14 cellular contexts compared by ENCODE assay signal in the genomic region with DNA sequence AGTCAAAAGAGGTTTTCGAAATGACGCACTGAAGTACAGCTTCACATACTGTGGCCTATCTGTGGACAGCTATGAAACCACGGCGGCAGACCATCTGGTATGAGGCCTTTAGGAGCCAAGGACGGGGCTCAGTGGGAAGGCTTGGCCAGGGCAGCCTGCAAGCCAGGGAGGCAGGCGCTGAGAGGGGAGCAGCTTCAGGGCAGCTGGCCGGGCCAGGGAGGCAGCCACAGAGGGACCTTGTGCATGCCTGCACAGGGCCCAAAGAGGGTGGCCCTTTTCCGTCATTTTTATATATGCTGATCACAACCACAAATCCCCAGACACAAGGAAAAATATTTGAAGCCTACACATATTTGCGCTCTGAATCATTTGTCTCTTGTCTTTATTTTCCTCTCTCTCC. TPM values are rescaled to one million over a fixed set of nuclear protein-coding genes. Genes with fewer than 3 reads are reported as not detected.
DNase-seq lines count a peak whose midpoint lies in the region; ATAC-seq and TF ChIP-seq lines count a peak whose summit lies in the region.
"Had no signal": no experiment of that assay in that cellular context is flagged by ENCODE, and none has a peak within 500 bp of the region (broad histone marks: within the 10 kb centered on the region; RNA-seq: fewer than 3 reads in every experiment).

No MANE protein-coding gene starts in this region.

- H3K9ac ChIP-seq in H9 (ENCODE audit: extremely low read depth, insufficient read length, low read length): no peak overlapping the region
- H3K9ac ChIP-seq: parathyroid adenoma had no signal

- no peak overlapping the region for H3K56ac ChIP-seq in H9 (ENCODE audit: insufficient read length, low read depth, low read length)

- no peaks in the 10 kb centered on the region for H4K20me1 ChIP-seq in H9 (ENCODE audit: control insufficient read depth, insufficient read depth, insufficient read length)

- no peak overlapping the region for H3K14ac ChIP-seq in H9 (ENCODE audit: insufficient read depth, low read length)

- H3K79me2 ChIP-seq in H9 (ENCODE audit: insufficient read depth, low read length): peaks cover 16% of the 10 kb centered on the region; the same call in 1 of the 2 replicates
- H3K79me2 ChIP-seq: parathyroid adenoma had no signal

- in situ Hi-C loops in GM13977 (cut with MboI; ENCODE audit: low pct_unique_long_range_greater_than_20kb, low sequenced_read_pairs, unreplicated experiment): no loop called here

- no peak for DNase-seq in H9
- peak; percentile 80 for DNase-seq in brain pericyte (ENCODE audit: low read depth, low spot score)
- peak; percentile 78 for DNase-seq in cardiac septum (ENCODE audit: low spot score)
- DNase-seq in skeletal muscle cell (ENCODE audit: low read depth): peak; percentile 74
- DNase-seq in cerebellar cortex (ENCODE audit: low spot score): no peak
- DNase-seq in GM13977 (ENCODE audit: low spot score): no peak
- DNase-seq: activated gamma-delta T cell, BE2C, caudate nucleus, DMS153, SIG-M5 had no signal

- H3K27ac ChIP-seq in H9 (ENCODE audit: insufficient read length, low read depth, low read length): no peak overlapping the region
- H3K27ac ChIP-seq: parathyroid adenoma had no signal

- H3K27ac Mint-ChIP-seq in H9: peak overlapping the region in 1 of 3 experiments; percentile 25; a peak in 2 of 7 replicates

- no peak overlapping the region for H2AK5ac ChIP-seq in H9 (ENCODE audit: insufficient read length, low read length)

- no peak overlapping the region for H4K8ac ChIP-seq in H9 (replicated peaks; ENCODE audit: insufficient read length, low read depth, low read length)

- H2AFZ ChIP-seq in H9 (ENCODE audit: low read length): no peak overlapping the region
- H2AFZ ChIP-seq: parathyroid adenoma had no signal

- H3T11ph ChIP-seq in H9 (ENCODE audit: low read length): no peak overlapping the region

- H3K23me2 ChIP-seq in H9 (ENCODE audit: insufficient read length, low read depth, low read length, poor library complexity, severe bottlenecking): no peaks in the 10 kb centered on the region

- H3K79me1 ChIP-seq in H9 (ENCODE audit: insufficient read depth, low read depth, low read length, poor library complexity, severe bottlenecking): no peaks in the 10 kb centered on the region

- H2BK12ac ChIP-seq in H9 (ENCODE audit: insufficient read length, low read depth, low read length): no peak overlapping the region

- peaks cover 3% of the 10 kb centered on the region in 2 experiments; a peak in 3 of 5 replicates for H3K9me3 Mint-ChIP-seq in H9

- H2BK120ac ChIP-seq in H9 (ENCODE audit: low read depth, low read length, poor library complexity, severe bottlenecking): no peak overlapping the region

- TF ChIP-seq CTCF in H9 (conservative IDR thresholded peaks at IDR 0.05) (no peak), GM13977 (IDR thresholded peaks at IDR 0.05; ENCODE audit: extremely low read depth, insufficient read depth, missing control alignments) (no peak)

- no peak overlapping the region for H4K91ac ChIP-seq in H9 (ENCODE audit: insufficient read length, low read depth, low read length)

- WGBS in H9 (ENCODE audit: extremely low coverage, insufficient read length, low lambda C conversion rate): no CpG with 5 or more reads among the region's 9 CpGs

- H3K18ac ChIP-seq in H9 (ENCODE audit: insufficient read length, low read depth, low read length): peak overlapping the region; percentile 10

- H3K9me3 ChIP-seq in H9 (ENCODE audit: control insufficient read depth, low read depth, low read length): peaks cover 4% of the 10 kb centered on the region
- H3K9me3 ChIP-seq: BE2C had no signal

- H3K4me3 Mint-ChIP-seq in H9: no peak overlapping the region

- H2BK15ac ChIP-seq in H9 (ENCODE audit: low read depth, low read length): no peak overlapping the region

- H3K27me3 ChIP-seq in H9 (ENCODE audit: insufficient read depth, low read length): no peaks in the 10 kb centered on the region
- H3K27me3 ChIP-seq: BE2C had no signal

- intact Hi-C loops in cardiac septum (cut with DNase I): no loop called here

- no peak overlapping the region for H3K4me3 ChIP-seq in skeletal muscle cell (ENCODE audit: low read depth, low read length)

- H3K4me1 ChIP-seq in H9 (ENCODE audit: insufficient read depth, low read length): no peaks in the 10 kb centered on the region; the same call in 1 of the 2 replicates

- H3K23ac ChIP-seq in H9 (ENCODE audit: insufficient read length, low read depth, low read length): no peak overlapping the region

- ATAC-seq in HG03039 (IDR thresholded peaks at IDR 0.05; ENCODE audit: unreplicated experiment) (no peak), GM18520 (IDR thresholded peaks at IDR 0.05; ENCODE audit: unreplicated experiment) (no peak)

- no peak overlapping the region for H2BK5ac ChIP-seq in H9 (ENCODE audit: insufficient read length, low read length)

- no peak overlapping the region for H3K4ac ChIP-seq in H9 (ENCODE audit: low read depth, low read length)

- H4K5ac ChIP-seq in H9 (ENCODE audit: insufficient read length, low read depth, low read length): no peak overlapping the region

- H3K36me3 Mint-ChIP-seq in H9 (ENCODE audit: insufficient read depth in 1 of 3, low read depth in 3 of 3): peaks cover 16 to 37% (median 20%) of the 10 kb centered on the region in 3 experiments

- no peaks in the 10 kb centered on the region for H3K27me3 Mint-ChIP-seq in H9 (ENCODE audit: low read depth)

- H3K4me2 ChIP-seq in H9 (ENCODE audit: insufficient read depth, insufficient read length, low read length): no peak overlapping the region

- no peak overlapping the region for H2BK20ac ChIP-seq in H9 (ENCODE audit: low read depth, low read length, poor library complexity, severe bottlenecking)

- peaks cover 17 to 23% of the 10 kb centered on the region in 2 experiments for H3K4me1 Mint-ChIP-seq in H9

RNA-seq across cellular contexts. Expression of a gene that starts 13.5 kb away (rescaled TPM):
- total RNA-seq in H9 (2021) (107 and 118 TPM in 2 replicates), cardiac septum (237 TPM)

Comparison
In these comparisons a context has a peak if more than half of its experiments do, and no peak if none do; other contexts are left out.
1. DNase-seq: peak in brain pericyte (single experiment), cardiac septum (single experiment) and skeletal muscle cell (single experiment); none in H9 (single experiment), cerebellar cortex (single experiment) and GM13977 (single experiment).